19 cellular contexts compared by ENCODE assay signal in genomic region chr16:72182976-72183375, GRCh38. TPM values are rescaled to one million over a fixed set of nuclear protein-coding genes. Genes with fewer than 3 reads are reported as not detected.
DNase-seq lines count a peak whose midpoint lies in the region; ATAC-seq and TF ChIP-seq lines count a peak whose summit lies in the region.
"Had no signal": no experiment of that assay in that cellular context is flagged by ENCODE, and none has a peak within 500 bp of the region (broad histone marks: within the 10 kb centered on the region; RNA-seq: fewer than 3 reads in every experiment).

No MANE protein-coding gene starts in this region.

- no peaks in the 10 kb centered on the region for H3K27me3 ChIP-seq in HL-60 (ENCODE audit: insufficient read depth, poor library complexity, severe bottlenecking)

- H3K9me3 Mint-ChIP-seq in activated B cell treated with CpG ODN at 0.5 μM for 24 hours, result no peaks in the 10 kb centered on the region
- H3K9me3 Mint-ChIP-seq in stimulated activated memory B cell treated with anti-CD40 and anti-IgM and Interleukin-4, amounts not matched to agents 10 μg/mL and 1 μg/mL and 100 μg/mL, for 72 hours, result no peaks in the 10 kb centered on the region

- H3K27ac Mint-ChIP-seq in activated B cell treated with CpG ODN at 0.5 μM for 24 hours, result no peak overlapping the region
- H3K27ac Mint-ChIP-seq in stimulated activated memory B cell treated with anti-CD40 and anti-IgM and Interleukin-4, amounts not matched to agents 10 μg/mL and 1 μg/mL and 100 μg/mL, for 72 hours, result no peak overlapping the region

- H3K27me3 Mint-ChIP-seq in activated B cell treated with CpG ODN at 0.5 μM for 24 hours, result no peaks in the 10 kb centered on the region
- no peaks in the 10 kb centered on the region for H3K27me3 Mint-ChIP-seq in stimulated activated memory B cell treated with anti-CD40 and anti-IgM and Interleukin-4, amounts not matched to agents 10 μg/mL and 1 μg/mL and 100 μg/mL, for 72 hours

- no peak for TF ChIP-seq CTCF in HL-60 (IDR thresholded peaks at IDR 0.05; ENCODE audit: insufficient read depth, low read length)
- TF ChIP-seq CTCF in activated B cell treated with CpG ODN at 0.5 μM for 24 hours (IDR thresholded peaks at IDR 0.05), result no peak

- intact Hi-C loops in activated B cell treated with CpG ODN at 0.5 μM for 24 hours (cut with micrococcal nuclease), result no loop called here

- no peaks in the 10 kb centered on the region for H3K36me3 Mint-ChIP-seq in activated B cell treated with CpG ODN at 0.5 μM for 24 hours (ENCODE audit: low read depth)
- no peaks in the 10 kb centered on the region for H3K36me3 Mint-ChIP-seq in stimulated activated memory B cell treated with anti-CD40 and anti-IgM and Interleukin-4, amounts not matched to agents 10 μg/mL and 1 μg/mL and 100 μg/mL, for 72 hours

- CTCF ChIA-PET in activated B cell treated with CpG ODN at 0.5 μM for 24 hours (lab: Charles Lee), result no interaction called here

- no peaks in the 10 kb centered on the region for H3K4me1 Mint-ChIP-seq in activated B cell treated with CpG ODN at 0.5 μM for 24 hours
- H3K4me1 Mint-ChIP-seq in stimulated activated memory B cell treated with anti-CD40 and anti-IgM and Interleukin-4, amounts not matched to agents 10 μg/mL and 1 μg/mL and 100 μg/mL, for 72 hours, result peaks cover 6% of the 10 kb centered on the region

- POLR2A ChIA-PET in activated B cell treated with CpG ODN at 0.5 μM for 24 hours (lab: Charles Lee), result no interaction called here

- H3K4me3 Mint-ChIP-seq in activated B cell treated with CpG ODN at 0.5 μM for 24 hours, result no peak overlapping the region
- no peak overlapping the region for H3K4me3 Mint-ChIP-seq in stimulated activated memory B cell treated with anti-CD40 and anti-IgM and Interleukin-4, amounts not matched to agents 10 μg/mL and 1 μg/mL and 100 μg/mL, for 72 hours

- H3K4me3 ChIP-seq in HL-60 (replicated peaks; ENCODE audit: insufficient read depth, low read length), result no peak overlapping the region

- peak; percentile 18 for ATAC-seq in activated B cell treated with CpG ODN at 0.5 μM for 24 hours (ENCODE audit: low read depth)
- ATAC-seq in stimulated activated memory B cell treated with anti-CD40 and anti-IgM and Interleukin-4, amounts not matched to agents 10 μg/mL and 1 μg/mL and 100 μg/mL, for 72 hours, result peak; percentile 70
- ATAC-seq in GM19467 (IDR thresholded peaks at IDR 0.05; ENCODE audit: unreplicated experiment), result no peak
- ATAC-seq in GM21825 (IDR thresholded peaks at IDR 0.05; ENCODE audit: unreplicated experiment), result no peak
- ATAC-seq: Right ventricle myocardium inferior had no signal

- DNase-seq in DMS 273 treated with DMSO at 0.1 percent for 48 hours (lab: John Stamatoyannopoulos, UW) (peak; percentile 33), HL-60 (ENCODE audit: low read depth in 1 of 2, low spot score in 1 of 2) (peak; percentile 7 to 35), activated B cell treated with CpG ODN at 0.5 μM for 24 hours (no peak), COR-L47 (lab: John Stamatoyannopoulos, UW) (no peak)
- DNase-seq: ACHN, C1 segment of cervical spinal cord, H7, IMR-90, NCI-H1092, NCI-H1694, NCI-H2107, NCI-H2227 treated with DMSO at 0.1 percent for 48 hours, NCI-H524, SW 1271, T-helper 2 cell had no signal

- H3K27ac ChIP-seq in HL-60 (replicated peaks), result no peak overlapping the region

RNA-seq across cellular contexts. Expression of gene PMFBP1, which starts 11.0 kb away (rescaled TPM):
- 5.7 and 5.9 TPM in 2 replicates for total RNA-seq in activated B cell treated with CpG ODN at 0.5 μM for 24 hours

Comparison
In these comparisons a context has a peak if more than half of its experiments do, and no peak if none do; other contexts are left out.
1. DNase-seq: peak in DMS 273 treated with DMSO at 0.1 percent for 48 hours (single experiment) and HL-60 (2 of 2); none in activated B cell treated with CpG ODN at 0.5 μM for 24 hours (single experiment) and COR-L47 (single experiment).
2. ATAC-seq: peak in activated B cell treated with CpG ODN at 0.5 μM for 24 hours (single experiment) and stimulated activated memory B cell treated with anti-CD40 and anti-IgM and Interleukin-4, amounts not matched to agents 10 μg/mL and 1 μg/mL and 100 μg/mL, for 72 hours (single experiment); none in GM19467 (single experiment) and GM21825 (single experiment).